ENCODE assay signal across 8 cellular contexts in genomic region chr6:12751694-12752304, GRCh38. TPM values are rescaled to one million over a fixed set of nuclear protein-coding genes. Genes with fewer than 3 reads are reported as not detected.
A peak's percentile ranks its signal among the peaks of the same experiment; 100 is the strongest.
DNase-seq lines count a peak whose midpoint lies in the region; ATAC-seq, FAIRE-seq and TF ChIP-seq lines count a peak whose summit lies in the region.

No MANE protein-coding gene starts in this region.

- DNase-seq in GM12891 (ENCODE audit: insufficient read length, low spot score), result peak; percentile 25
- peak; percentile 58 for DNase-seq in NAMALWA (ENCODE audit: low spot score)
- peak; percentile 38 for DNase-seq in astrocyte (ENCODE audit: low read depth)
- peak; percentile 60 for DNase-seq in kidney glomerular epithelial cell (lab: John Stamatoyannopoulos, UW)
- DNase-seq in thyroid gland, result peak; percentile 38 to 66

- H3K9me3 Mint-ChIP-seq in astrocyte (ENCODE audit: unreplicated experiment), result no peaks in the 10 kb centered on the region

- H3K27me3 Mint-ChIP-seq in astrocyte (ENCODE audit: low read depth, unreplicated experiment), result peaks cover 42% of the 10 kb centered on the region

- no peak overlapping the region for H3K4me2 ChIP-seq in astrocyte (ENCODE audit: low read length)

- H3K4me3 Mint-ChIP-seq in astrocyte (ENCODE audit: unreplicated experiment), result no peak overlapping the region

- no peak overlapping the region for H3K4me3 ChIP-seq in astrocyte (ENCODE audit: insufficient read depth, low read depth, low read length)
- no peak overlapping the region for H3K4me3 ChIP-seq in thyroid gland (replicated peaks in 1 of 3)

- no peak overlapping the region for H3K9ac ChIP-seq in astrocyte (ENCODE audit: low read length)

- TF ChIP-seq CTCF in astrocyte (IDR thresholded peaks at IDR 0.05; ENCODE audit: insufficient read depth, low read depth, low read length), result no peak
- TF ChIP-seq CTCF in thyroid gland (IDR thresholded peaks at IDR 0.05), result no peak

- H3K27ac ChIP-seq in astrocyte (ENCODE audit: low read depth, low read length) (no peak overlapping the region), thyroid gland (no peak overlapping the region)

- no peak overlapping the region for H3K27ac Mint-ChIP-seq in astrocyte (ENCODE audit: unreplicated experiment)

- peaks cover 17% of the 10 kb centered on the region for H3K27me3 ChIP-seq in astrocyte (ENCODE audit: insufficient read depth, low read length)
- H3K27me3 ChIP-seq in thyroid gland, result peaks cover 12% of the 10 kb centered on the region

- intact Hi-C loops in thyroid gland (cut with DNase I), result no loop called here

- H3K4me1 Mint-ChIP-seq in astrocyte (ENCODE audit: low read depth, unreplicated experiment), result peaks cover 1% of the 10 kb centered on the region

- WGBS in thyroid gland, 2 donors, result 33 to 44% methylated on average over 10 of the region's 10 CpGs

- no peaks in the 10 kb centered on the region for H3K36me3 ChIP-seq in astrocyte (ENCODE audit: insufficient read depth, low read length)
- H3K36me3 ChIP-seq in thyroid gland, result no peaks in the 10 kb centered on the region

- H4K20me1 ChIP-seq in astrocyte (ENCODE audit: insufficient read depth, low read length), result no peaks in the 10 kb centered on the region

- no peak for FAIRE-seq in GM12891 (lab: Jason Lieb, UNC)
- FAIRE-seq in astrocyte (lab: Jason Lieb, UNC), result peak; percentile 78

- no peaks in the 10 kb centered on the region for H3K36me3 Mint-ChIP-seq in astrocyte (ENCODE audit: low read depth, unreplicated experiment)

- ATAC-seq in GM19328 (IDR thresholded peaks at IDR 0.05; ENCODE audit: unreplicated experiment), result no peak
- no peak for ATAC-seq in GM18498 (IDR thresholded peaks at IDR 0.05; ENCODE audit: unreplicated experiment)
- no peak for ATAC-seq in HG02798 (IDR thresholded peaks at IDR 0.05; ENCODE audit: poor library complexity, unreplicated experiment)

- H2AFZ ChIP-seq in astrocyte (ENCODE audit: low read depth, low read length), result no peak overlapping the region

- H3K79me2 ChIP-seq in astrocyte (ENCODE audit: insufficient read depth, low read length), result no peaks in the 10 kb centered on the region

- H3K4me1 ChIP-seq in astrocyte (ENCODE audit: insufficient read depth, low read length) (no peaks in the 10 kb centered on the region), thyroid gland (no peaks in the 10 kb centered on the region)

- TF ChIP-seq POLR2A in GM12891 (IDR thresholded peaks at IDR 0.05; ENCODE audit: low read depth, low read length) (no peak), thyroid gland (IDR thresholded peaks at IDR 0.05) (no peak)

- H3K9me3 ChIP-seq in astrocyte (ENCODE audit: insufficient read depth, low read depth, low read length) (no peaks in the 10 kb centered on the region), thyroid gland (no peaks in the 10 kb centered on the region)

TF ChIP-seq in GM12891, 5 proteins besides CTCF, POLR2A, EP300 and RAD21:
- TF ChIP-seq TAF1 (IDR thresholded peaks at IDR 0.05; ENCODE audit: low read depth, low read length), result no peak
- TF ChIP-seq PAX5 (IDR thresholded peaks at IDR 0.05; ENCODE audit: insufficient read depth, low read length, severe bottlenecking), result no peak
- TF ChIP-seq POLR2AphosphoS5 (IDR thresholded peaks at IDR 0.05; ENCODE audit: low read depth, low read length), result no peak
- TF ChIP-seq SPI1 (IDR thresholded peaks at IDR 0.05; ENCODE audit: low read depth, low read length), result no peak
- no peak for TF ChIP-seq POU2F2 (IDR thresholded peaks at IDR 0.05; ENCODE audit: low read depth, low read length)
TF ChIP-seq in GM12891: peak in this region for 0.

RNA-seq across cellular contexts. Expression of gene PHACTR1, which starts 35.2 kb away (rescaled TPM):
- polyA plus RNA-seq in GM12891 (2012; ENCODE audit: low read depth, missing spikeins), result 66.3 TPM
- total RNA-seq in astrocyte, result 8.5 and 10.0 TPM in 2 replicates
- 1 to 10 TPM; 2.9 to 8.6 (median 4.4) TPM for total RNA-seq in thyroid gland
